17 cellular contexts compared by ENCODE assay signal in genomic region chr1:74395492-74395891, GRCh38.
DNase-seq lines count a peak whose midpoint lies in the region; ATAC-seq and TF ChIP-seq lines count a peak whose summit lies in the region.
"Had no signal": no experiment of that assay in that cellular context is flagged by ENCODE, and none has a peak within 500 bp of the region (broad histone marks: within the 10 kb centered on the region; RNA-seq: fewer than 3 reads in every experiment).

No MANE protein-coding gene starts in this region.

- no peak overlapping the region for H3K27ac ChIP-seq in body of pancreas
- H3K27ac ChIP-seq: coronary artery, HL-60 had no signal

- intact Hi-C loops in body of pancreas (cut with DNase I) = no loop called here
- intact Hi-C loops in sciatic nerve (cut with DNase I) = no loop called here

- ATAC-seq in body of pancreas (peak; percentile 42), sciatic nerve (peak; percentile 25), GM21447 (IDR thresholded peaks at IDR 0.05; ENCODE audit: unreplicated experiment) (no peak), GM18520 (IDR thresholded peaks at IDR 0.05; ENCODE audit: unreplicated experiment) (no peak)
- ATAC-seq: naive thymus-derived CD4-positive, alpha-beta T cell had no signal

- DNase-seq in HCEC 1CT = peak; percentile 2
- DNase-seq in body of pancreas = peak in 2 of 4 donors; percentile 13 to 29
- DNase-seq in left kidney (ENCODE audit: low read depth, low spot score) = peak; percentile 86
- DNase-seq in sciatic nerve (ENCODE audit: low spot score) = no peak
- DNase-seq in medulla oblongata (ENCODE audit: extremely low spot score) = no peak
- no peak for DNase-seq in NOMO-1 treated with DMSO at 0.1 percent for 48 hours (lab: John Stamatoyannopoulos, UW; ENCODE audit: unreplicated experiment)
- DNase-seq: activated CD4-positive, alpha-beta T cell treated with anti-CD3 and anti-CD28 coated beads, Interleukin-2, amount 10 ng/mL, durations not matched to agents 24 days and 14 days; activated naive CD4-positive, alpha-beta T cell treated with Interleukin-2 at 50 U/mL for 16 hours; DMS79; naive thymus-derived CD4-positive, alpha-beta T cell; NCI-H2029 treated with DMSO at 0.1 percent for 48 hours; stimulated activated naive CD4-positive, alpha-beta T cell had no signal

- no peaks in the 10 kb centered on the region for H3K27me3 ChIP-seq in body of pancreas
- H3K27me3 ChIP-seq: tibial nerve had no signal

- TF ChIP-seq CTCF in body of pancreas (IDR thresholded peaks at IDR 0.05) = no peak

- H3K4me1 ChIP-seq in body of pancreas = no peaks in the 10 kb centered on the region

- 41 to 44% methylated on average over 5 of the region's 5 CpGs for WGBS in body of pancreas, 2 donors

- no peaks in the 10 kb centered on the region for H3K9me3 ChIP-seq in body of pancreas
- H3K9me3 ChIP-seq: tibial nerve had no signal

- H3K36me3 ChIP-seq in body of pancreas (replicated peaks in 1 of 2; ENCODE audit: insufficient read depth in 1 of 2, low read depth in 2 of 2) = no peaks in the 10 kb centered on the region
- H3K36me3 ChIP-seq: tibial nerve had no signal

- no peak for TF ChIP-seq POLR2A in body of pancreas (IDR thresholded peaks at IDR 0.05)

- no peak overlapping the region for H3K4me3 ChIP-seq in body of pancreas
- H3K4me3 ChIP-seq: coronary artery, tibial nerve had no signal

Comparison
In these comparisons a context has a peak if more than half of its experiments do, and no peak if none do; other contexts are left out.
1. DNase-seq: peak in HCEC 1CT (single experiment) and left kidney (single experiment); none in sciatic nerve (single experiment), medulla oblongata (single experiment) and NOMO-1 treated with DMSO at 0.1 percent for 48 hours (single experiment).
2. ATAC-seq: peak in body of pancreas (single experiment) and sciatic nerve (single experiment); none in GM21447 (single experiment) and GM18520 (single experiment).